In genomic region chr11:95999604-96000003, GRCh38 we compare ENCODE assay signal across 12 cellular contexts.
DNase-seq lines count a peak whose midpoint lies in the region; ATAC-seq, FAIRE-seq and TF ChIP-seq lines count a peak whose summit lies in the region.
"Had no signal": no experiment of that assay in that cellular context is flagged by ENCODE, and none has a peak within 500 bp of the region (broad histone marks: within the 10 kb centered on the region; RNA-seq: fewer than 3 reads in every experiment).

No MANE protein-coding gene starts in this region.

- CTCF ChIA-PET in activated CD8-positive, alpha-beta T cell treated with anti-CD3 and anti-CD28 coated beads for 36 hours (lab: Charles Lee): interaction anchor here (1.7 to 2.1 kb wide), 2 partner anchors 12 to 394 kb away, joined by 5 to 6 read pairs; no protein-coding TSS in a partner anchor

- no peak for ATAC-seq in gastrocnemius medialis
- no peak for ATAC-seq in HG03045 (IDR thresholded peaks at IDR 0.05; ENCODE audit: unreplicated experiment)
- no peak for ATAC-seq in activated CD8-positive, alpha-beta T cell treated with anti-CD3 and anti-CD28 coated beads for 36 hours
- no peak for ATAC-seq in T-helper 17 cell

- no peak for TF ChIP-seq CTCF in keratinocyte (optimal IDR thresholded peaks at IDR 0.05 in 1 of 3, IDR thresholded peaks at IDR 0.05 in 1 of 3, conservative IDR thresholded peaks at IDR 0.05 in 1 of 3; ENCODE audit: extremely low read depth in 1 of 3, insufficient read depth in 2 of 3, low read length in 3 of 3)
- TF ChIP-seq CTCF in gastrocnemius medialis (IDR thresholded peaks at IDR 0.05 in 4 of 5, conservative IDR thresholded peaks at IDR 0.05 in 1 of 5): no peak
- TF ChIP-seq CTCF in activated CD8-positive, alpha-beta T cell treated with anti-CD3 and anti-CD28 coated beads for 36 hours (IDR thresholded peaks at IDR 0.05): no peak

- H3K27me3 Mint-ChIP-seq in activated CD8-positive, alpha-beta T cell treated with anti-CD3 and anti-CD28 coated beads for 36 hours: no peaks in the 10 kb centered on the region
- no peaks in the 10 kb centered on the region for H3K27me3 Mint-ChIP-seq in activated naive CD8-positive, alpha-beta T cell treated with anti-CD3 and anti-CD28 coated beads for 36 hours
- no peaks in the 10 kb centered on the region for H3K27me3 Mint-ChIP-seq in T-helper 17 cell

- H3K4me3 ChIP-seq in ACC112 (ENCODE audit: low read depth, low read length): peak overlapping the region; percentile 57
- H3K4me3 ChIP-seq in keratinocyte (ENCODE audit: control insufficient read depth in 2 of 3, extremely low read depth in 1 of 3, insufficient read depth in 2 of 3, low read depth in 1 of 3, low read length in 3 of 3): peak overlapping the region in 1 of 3 experiments; percentile 4
- peak overlapping the region in 2 of 4 donors; percentile 0 to 26 for H3K4me3 ChIP-seq in gastrocnemius medialis

- intact Hi-C loops in gastrocnemius medialis (cut with DNase I; ENCODE audit: low total_unique reads): no loop called here
- intact Hi-C loops in activated CD8-positive, alpha-beta T cell treated with anti-CD3 and anti-CD28 coated beads for 36 hours (cut with micrococcal nuclease): no loop called here

- H3K27me3 ChIP-seq in ACC112 (ENCODE audit: insufficient read depth, low read length) (no peaks in the 10 kb centered on the region), keratinocyte (ENCODE audit: control insufficient read depth, extremely low read depth, insufficient read depth, low read length) (no peaks in the 10 kb centered on the region), gastrocnemius medialis (no peaks in the 10 kb centered on the region)

- H3K4me1 ChIP-seq in ACC112 (ENCODE audit: control insufficient read depth, insufficient read depth, low read length, unreplicated experiment) (peaks cover 28% of the 10 kb centered on the region), keratinocyte (ENCODE audit: control insufficient read depth, extremely low read depth, insufficient read depth, low read length) (peaks cover 10% of the 10 kb centered on the region), gastrocnemius medialis (peaks cover 0 to 14% of the 10 kb centered on the region in 2 donors)

- in situ Hi-C loops in gastrocnemius medialis (cut with MboI; ENCODE audit: low sequenced_read_pairs in 4 of 4): no loop called here

- POLR2A ChIA-PET in activated CD8-positive, alpha-beta T cell treated with anti-CD3 and anti-CD28 coated beads for 36 hours (lab: Charles Lee): no interaction called here

- H3K27ac ChIP-seq in ACC112 (ENCODE audit: low read depth, low read length) (peak overlapping the region; percentile 74), keratinocyte (ENCODE audit: control insufficient read depth, insufficient read depth, low read length) (no peak overlapping the region), gastrocnemius medialis (peak overlapping the region; percentile 58 to 69 (median 67))
- H3K27ac ChIP-seq: VCaP had no signal

- H3K79me2 ChIP-seq in ACC112 (ENCODE audit: control insufficient read depth, insufficient read depth, low read length, unreplicated experiment) (peaks cover 26% of the 10 kb centered on the region), keratinocyte (ENCODE audit: control insufficient read depth, insufficient read depth, low read length) (no peaks in the 10 kb centered on the region)

- H2AFZ ChIP-seq in ACC112 (ENCODE audit: low read length, unreplicated experiment) (peak overlapping the region; percentile 43), keratinocyte (ENCODE audit: control insufficient read depth, low read length) (peak overlapping the region; percentile 50)

- no peak overlapping the region for H3K9ac ChIP-seq in keratinocyte (ENCODE audit: control insufficient read depth, extremely low read depth, insufficient read depth, low read length)

- H3K4me3 Mint-ChIP-seq in activated CD8-positive, alpha-beta T cell treated with anti-CD3 and anti-CD28 coated beads for 36 hours: no peak overlapping the region
- no peak overlapping the region for H3K4me3 Mint-ChIP-seq in activated naive CD8-positive, alpha-beta T cell treated with anti-CD3 and anti-CD28 coated beads for 36 hours
- no peak overlapping the region for H3K4me3 Mint-ChIP-seq in T-helper 17 cell

- no peaks in the 10 kb centered on the region for H3K9me1 ChIP-seq in keratinocyte (ENCODE audit: control insufficient read depth, extremely low read depth, insufficient read depth, low read length)

- H3K9me3 ChIP-seq in keratinocyte (ENCODE audit: control insufficient read depth, low read depth, low read length) (no peaks in the 10 kb centered on the region), gastrocnemius medialis (no peaks in the 10 kb centered on the region), T-helper 17 cell (ENCODE audit: control insufficient read depth, low read length, poor library complexity, severe bottlenecking) (no peaks in the 10 kb centered on the region)

- H3K4me2 ChIP-seq in keratinocyte (ENCODE audit: control insufficient read depth, extremely low read depth, insufficient read depth, low read depth, low read length): peak overlapping the region; percentile 62

- H4K20me1 ChIP-seq in keratinocyte (ENCODE audit: control insufficient read depth, extremely low read depth, insufficient read depth, low read length): no peaks in the 10 kb centered on the region

- H3K9me3 Mint-ChIP-seq in activated CD8-positive, alpha-beta T cell treated with anti-CD3 and anti-CD28 coated beads for 36 hours: no peaks in the 10 kb centered on the region
- H3K9me3 Mint-ChIP-seq in activated naive CD8-positive, alpha-beta T cell treated with anti-CD3 and anti-CD28 coated beads for 36 hours: no peaks in the 10 kb centered on the region

- H3K4me1 Mint-ChIP-seq in activated CD8-positive, alpha-beta T cell treated with anti-CD3 and anti-CD28 coated beads for 36 hours (ENCODE audit: low read depth): peaks cover 9% of the 10 kb centered on the region
- peaks cover 11% of the 10 kb centered on the region for H3K4me1 Mint-ChIP-seq in activated naive CD8-positive, alpha-beta T cell treated with anti-CD3 and anti-CD28 coated beads for 36 hours
- H3K4me1 Mint-ChIP-seq in T-helper 17 cell: peaks cover 7% of the 10 kb centered on the region

- no peak for TF ChIP-seq POLR2A in gastrocnemius medialis (IDR thresholded peaks at IDR 0.05)

- dilution Hi-C loops in keratinocyte (cut with MboI; ENCODE audit: extremely low pct_ligation_motif_present, low sequenced_read_pairs): no loop called here

- DNase-seq in astrocyte of the hippocampus (ENCODE audit: low read depth, low spot score) (peak; percentile 45), keratinocyte (ENCODE audit: low read depth, low spot score) (no peak), gastrocnemius medialis (no peak), T-helper 17 cell (no peak)
- no peak for DNase-seq in activated CD8-positive, alpha-beta T cell treated with anti-CD3 and anti-CD28 coated beads for 36 hours
- no peak for DNase-seq in activated naive CD8-positive, alpha-beta T cell treated with anti-CD3 and anti-CD28 coated beads for 36 hours
- DNase-seq: effector memory CD4-positive, alpha-beta T cell; NCI-H187 treated with DMSO at 0.1 percent for 48 hours had no signal

- H3K36me3 ChIP-seq in ACC112 (ENCODE audit: insufficient read depth, low read length) (peaks cover 6% of the 10 kb centered on the region; the same call in 1 of the 2 replicates), keratinocyte (ENCODE audit: control insufficient read depth in 2 of 2, extremely low read depth in 1 of 2, insufficient read depth in 2 of 2, low read length in 2 of 2) (no peaks in the 10 kb centered on the region), gastrocnemius medialis (no peaks in the 10 kb centered on the region)

- FAIRE-seq in keratinocyte (lab: Jason Lieb, UNC): no peak
- FAIRE-seq: D721Med had no signal

- no peak overlapping the region for H3K27ac Mint-ChIP-seq in activated CD8-positive, alpha-beta T cell treated with anti-CD3 and anti-CD28 coated beads for 36 hours
- H3K27ac Mint-ChIP-seq in activated naive CD8-positive, alpha-beta T cell treated with anti-CD3 and anti-CD28 coated beads for 36 hours: no peak overlapping the region
- H3K27ac Mint-ChIP-seq in T-helper 17 cell: no peak overlapping the region

- no peaks in the 10 kb centered on the region for H3K36me3 Mint-ChIP-seq in activated CD8-positive, alpha-beta T cell treated with anti-CD3 and anti-CD28 coated beads for 36 hours (ENCODE audit: low read depth)
- peaks cover 11% of the 10 kb centered on the region for H3K36me3 Mint-ChIP-seq in activated naive CD8-positive, alpha-beta T cell treated with anti-CD3 and anti-CD28 coated beads for 36 hours
- peaks cover 4% of the 10 kb centered on the region for H3K36me3 Mint-ChIP-seq in T-helper 17 cell (ENCODE audit: low read depth)
